In the genomic region with DNA sequence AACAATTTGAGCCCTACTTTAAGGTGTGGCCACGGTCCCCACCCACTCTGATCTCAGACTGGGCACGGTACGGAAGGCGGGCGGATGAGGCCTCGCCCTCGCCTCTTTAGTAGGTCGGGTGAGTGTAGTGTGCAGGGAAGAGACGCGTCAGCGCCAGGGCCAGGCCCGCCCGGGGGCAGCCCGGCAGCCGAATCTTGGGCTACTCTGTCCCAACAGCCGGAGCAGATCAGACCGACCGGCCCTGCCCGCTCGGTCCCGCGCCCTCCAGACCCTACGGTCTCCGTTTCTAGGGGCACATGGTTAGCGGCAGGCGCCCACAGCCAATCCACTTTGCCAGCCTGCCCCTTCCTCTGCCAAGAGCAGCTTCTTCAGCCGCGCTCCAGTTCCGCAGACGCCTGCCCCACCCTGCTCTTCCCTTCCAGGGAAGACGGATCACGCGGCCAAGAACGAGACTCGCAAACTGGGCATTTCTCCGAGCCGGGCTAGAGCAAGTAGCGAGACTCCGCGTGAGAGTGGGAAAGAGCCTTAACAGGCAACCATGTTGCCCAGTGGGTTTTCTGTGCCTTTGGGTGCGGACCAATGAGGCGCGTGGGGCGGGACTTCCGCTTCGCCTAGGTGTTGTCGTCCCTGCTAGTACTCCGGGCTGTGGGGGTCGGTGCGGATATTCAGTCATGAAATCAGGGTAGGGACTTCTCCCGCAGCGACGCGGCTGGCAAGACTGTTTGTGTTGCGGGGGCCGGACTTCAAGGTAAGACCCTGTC, we compare ENCODE assay signal across 8 cellular contexts. TPM values are rescaled to one million over a fixed set of nuclear protein-coding genes. Genes with fewer than 3 reads are reported as not detected.
DNase-seq lines count a peak whose midpoint lies in the region; ATAC-seq, FAIRE-seq and TF ChIP-seq lines count a peak whose summit lies in the region.

A gene with protein sequence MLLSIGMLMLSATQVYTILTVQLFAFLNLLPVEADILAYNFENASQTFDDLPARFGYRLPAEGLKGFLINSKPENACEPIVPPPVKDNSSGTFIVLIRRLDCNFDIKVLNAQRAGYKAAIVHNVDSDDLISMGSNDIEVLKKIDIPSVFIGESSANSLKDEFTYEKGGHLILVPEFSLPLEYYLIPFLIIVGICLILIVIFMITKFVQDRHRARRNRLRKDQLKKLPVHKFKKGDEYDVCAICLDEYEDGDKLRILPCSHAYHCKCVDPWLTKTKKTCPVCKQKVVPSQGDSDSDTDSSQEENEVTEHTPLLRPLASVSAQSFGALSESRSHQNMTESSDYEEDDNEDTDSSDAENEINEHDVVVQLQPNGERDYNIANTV (plus strand): TSS at position 610 of the 761 bp plus-strand sequence. CDS start 32,812 bp downstream, outside the sequence.

- peak; percentile 89 for ATAC-seq in GM21423 (IDR thresholded peaks at IDR 0.05; ENCODE audit: unreplicated experiment)
- peak; percentile 96 for ATAC-seq in activated CD8-positive, alpha-beta memory T cell treated with anti-CD3 and anti-CD28 coated beads, Interleukin-2, amount 10 ng/mL, durations not matched to agents 7 days and 5 days

- H3K4me1 Mint-ChIP-seq in Calu3 (ENCODE audit: low read depth, unreplicated experiment) = peaks cover 55% of the 10 kb centered on the region
- H3K4me1 Mint-ChIP-seq in activated CD8-positive, alpha-beta memory T cell treated with anti-CD3 and anti-CD28 coated beads, Interleukin-2, amount 10 ng/mL, durations not matched to agents 7 days and 5 days = peaks cover 47% of the 10 kb centered on the region

- H2BK15ac ChIP-seq in H1 (ENCODE audit: low read length) (peak within 1 kb of the TSS; percentile 95; the same call in 1 of the 2 replicates), mesenchymal stem cell (ENCODE audit: low read depth, poor library complexity, severe bottlenecking) (peak within 1 kb of the TSS; percentile 98)

- peak within 1 kb of the TSS; percentile 99 for H3K27ac Mint-ChIP-seq in Calu3 (ENCODE audit: unreplicated experiment)
- peak within 1 kb of the TSS; percentile 100 for H3K27ac Mint-ChIP-seq in activated CD8-positive, alpha-beta memory T cell treated with anti-CD3 and anti-CD28 coated beads, Interleukin-2, amount 10 ng/mL, durations not matched to agents 7 days and 5 days

- H3K9ac ChIP-seq in HUES48 (ENCODE audit: low read depth, low read length) (peak within 1 kb of the TSS; percentile 82), NT2/D1 (ENCODE audit: insufficient read length, low read depth) (peak within 1 kb of the TSS; percentile 93), H1 (replicated peaks in 1 of 4; ENCODE audit: extremely low read depth in 1 of 4, low read depth in 3 of 4, low read length in 3 of 4) (peak within 1 kb of the TSS; percentile 58 to 91 (median 74)), mesenchymal stem cell (ENCODE audit: low read length) (peak within 1 kb of the TSS; percentile 97)

- BruUV-seq in Calu3 (replicated peaks; lab: Mats Ljungman, UMichigan) = no TSS peak

- intact Hi-C loops in Calu3 (cut with micrococcal nuclease; ENCODE audit: unreplicated experiment) = no loop called here

- no peak for TF ChIP-seq RAD21 in H1 (IDR thresholded peaks at IDR 0.05 in 1 of 2, conservative IDR thresholded peaks at IDR 0.05 in 1 of 2; ENCODE audit: low read depth in 2 of 2, low read length in 2 of 2)

- DNase-seq in Calu3 (peak; percentile 98), NT2/D1 (ENCODE audit: low read depth, low spot score) (peak; percentile 83), H1 (ENCODE audit: low read depth in 1 of 2, low spot score in 2 of 2) (peak; percentile 36 to 94), mesenchymal stem cell (peak; percentile 96)
- peak; percentile 96 for DNase-seq in activated CD8-positive, alpha-beta memory T cell treated with anti-CD3 and anti-CD28 coated beads, Interleukin-2, amount 10 ng/mL, durations not matched to agents 7 days and 5 days
- DNase-seq in stimulated activated CD8-positive, alpha-beta memory T cell treated with anti-CD3 and anti-CD28 coated beads, Interleukin-12 subunit alpha, Interleukin-12 subunit beta, amount 100 ng/mL, for 24 hours (ENCODE audit: extremely low read depth) = peak; percentile 89

- WGBS in H1 (ENCODE audit: extremely low coverage in 1 of 2, insufficient coverage in 1 of 2, insufficient read length in 1 of 2, insufficient replicate concordance in 2 of 2, low coverage in 1 of 2, low lambda C conversion rate in 2 of 2, missing lambda C conversion rate in 1 of 2), 2 experiments = 2% methylated on average over 53 of the region's 56 CpGs; no CpG with 5 or more reads in 1 of the 2 experiments
- under 1% methylated on average over 56 of the region's 56 CpGs for WGBS in mesenchymal stem cell

- H3K23ac ChIP-seq in H1 (ENCODE audit: insufficient read length) (no peak within 1 kb of the TSS), mesenchymal stem cell (ENCODE audit: low read length in 2 of 2) (no peak within 1 kb of the TSS)

- peaks cover 0 to 2% of the 10 kb centered on the region in 2 experiments for H4K20me1 ChIP-seq in H1 (replicated peaks in 1 of 2; ENCODE audit: control insufficient read depth in 1 of 2, insufficient read depth in 2 of 2, low read length in 2 of 2)

- H3K4ac ChIP-seq in H1 (replicated peaks; ENCODE audit: insufficient read length, low read depth, low read length) = peak within 1 kb of the TSS; percentile 81
- peak within 1 kb of the TSS; percentile 81 to 91 for H3K4ac ChIP-seq in mesenchymal stem cell (ENCODE audit: low read depth in 1 of 2, low read length in 2 of 2)

- H2AK5ac ChIP-seq in H1 (ENCODE audit: low read depth, low read length) (no peak within 1 kb of the TSS; the same call in 1 of the 2 replicates), mesenchymal stem cell (ENCODE audit: low read length, severe bottlenecking) (no peak within 1 kb of the TSS)

- H2BK120ac ChIP-seq in H1 (replicated peaks; ENCODE audit: low read depth, low read length) (no peak within 1 kb of the TSS), mesenchymal stem cell (ENCODE audit: low read depth, low read length) (peak within 1 kb of the TSS; percentile 92)

- POLR2A ChIA-PET in H1 (lab: Charles Lee; ENCODE audit: partially characterized antibody) = interaction anchor here (0.5 to 1.9 kb wide), 9 partner anchors 11 to 155 kb away, joined by 3 to 7 read pairs (median 3); a partner anchor contains a TSS

- no peaks in the 10 kb centered on the region for H3K36me3 ChIP-seq in HUES48 (ENCODE audit: control insufficient read depth, insufficient read depth, low read length)
- no peaks in the 10 kb centered on the region for H3K36me3 ChIP-seq in NT2/D1 (ENCODE audit: insufficient read depth, insufficient read length, low read length)
- no peaks in the 10 kb centered on the region for H3K36me3 ChIP-seq in H1 (ENCODE audit: control insufficient read depth in 2 of 4, insufficient read depth in 4 of 4, low read length in 3 of 4)
- H3K36me3 ChIP-seq in mesenchymal stem cell (ENCODE audit: control insufficient read depth in 1 of 2, insufficient read depth in 2 of 2, low read depth in 1 of 2, low read length in 2 of 2) = no peaks in the 10 kb centered on the region

- H3K79me2 ChIP-seq in H1 (ENCODE audit: control insufficient read depth in 1 of 2, insufficient read depth in 2 of 2, low read length in 2 of 2) = peaks cover 0 to 38% of the 10 kb centered on the region in 2 experiments; a peak in 3 of 4 replicates

- peak within 1 kb of the TSS; percentile 57 for H3K56ac ChIP-seq in H1 (replicated peaks; ENCODE audit: insufficient read length, low read depth, low read length)

- peak within 1 kb of the TSS; percentile 92 for H4K5ac ChIP-seq in H1 (ENCODE audit: insufficient read length, low read depth, low read length)

- no peak within 1 kb of the TSS for H3K14ac ChIP-seq in H1 (ENCODE audit: insufficient read length)
- H3K14ac ChIP-seq in mesenchymal stem cell (ENCODE audit: low read length in 2 of 2) = peak within 1 kb of the TSS; percentile 6 to 69

- H3K4me3 ChIP-seq in HUES48 (ENCODE audit: low read depth, low read length) (peak within 1 kb of the TSS; percentile 83), NT2/D1 (ENCODE audit: insufficient read length, low read depth) (peak within 1 kb of the TSS; percentile 69), H1 (ENCODE audit: extremely low read depth in 1 of 4, insufficient read depth in 2 of 4, low read depth in 3 of 4, low read length in 4 of 4) (peak within 1 kb of the TSS; percentile 88 to 95 (median 91)), mesenchymal stem cell (ENCODE audit: insufficient read depth in 1 of 2, low read depth in 1 of 2, low read length in 2 of 2) (peak within 1 kb of the TSS; percentile 85 to 94)

- peak; percentile 13 to 67 for TF ChIP-seq POLR2A in H1 (IDR thresholded peaks at IDR 0.05; ENCODE audit: control extremely low read depth in 1 of 2, low read depth in 2 of 2, low read length in 2 of 2)

- H3K18ac ChIP-seq in H1 (ENCODE audit: extremely low read depth, low read length) (peak within 1 kb of the TSS; percentile 96), mesenchymal stem cell (ENCODE audit: low read depth in 1 of 2, low read length in 2 of 2) (peak within 1 kb of the TSS; percentile 93 to 98)

- TF ChIP-seq CTCF in Calu3 (IDR thresholded peaks at IDR 0.05; ENCODE audit: unreplicated experiment) = no peak
- no peak for TF ChIP-seq CTCF in H1 (IDR thresholded peaks at IDR 0.05; ENCODE audit: control extremely low read depth in 1 of 3, insufficient read depth in 1 of 3, low read depth in 1 of 3, low read length in 3 of 3)

- H3K4me2 ChIP-seq in H1 (ENCODE audit: insufficient read depth in 1 of 2, low read depth in 2 of 2, low read length in 2 of 2) (peak within 1 kb of the TSS; percentile 93 to 94), mesenchymal stem cell (ENCODE audit: low read length, poor library complexity, severe bottlenecking) (peak within 1 kb of the TSS; percentile 91)

- H2BK12ac ChIP-seq in H1 (ENCODE audit: low read depth, low read length) (peak within 1 kb of the TSS; percentile 2; the same call in 1 of the 2 replicates), mesenchymal stem cell (ENCODE audit: low read length in 2 of 2) (peak within 1 kb of the TSS; percentile 73 to 84)

- H3K9me3 Mint-ChIP-seq in Calu3 (ENCODE audit: low read depth, unreplicated experiment) = no peaks in the 10 kb centered on the region
- H3K9me3 Mint-ChIP-seq in activated CD8-positive, alpha-beta memory T cell treated with anti-CD3 and anti-CD28 coated beads, Interleukin-2, amount 10 ng/mL, durations not matched to agents 7 days and 5 days (ENCODE audit: low read depth) = no peaks in the 10 kb centered on the region

- H3K4me3 Mint-ChIP-seq in Calu3 (ENCODE audit: low read depth, unreplicated experiment) = peak within 1 kb of the TSS; percentile 93
- peak within 1 kb of the TSS; percentile 94 for H3K4me3 Mint-ChIP-seq in activated CD8-positive, alpha-beta memory T cell treated with anti-CD3 and anti-CD28 coated beads, Interleukin-2, amount 10 ng/mL, durations not matched to agents 7 days and 5 days

- H2AFZ ChIP-seq in H1 (ENCODE audit: low read length) (peak within 1 kb of the TSS; percentile 99; the same call in 1 of the 2 replicates), mesenchymal stem cell (ENCODE audit: low read depth, low read length) (peak within 1 kb of the TSS; percentile 98)

- CTCF ChIA-PET in Calu3 (lab: Charles Lee) = interaction anchor here (0.6 to 1.1 kb wide), 3 partner anchors 8 to 303 kb away, joined by 3 to 4 read pairs (median 3); no protein-coding TSS in a partner anchor
- CTCF ChIA-PET in activated CD8-positive, alpha-beta memory T cell treated with anti-CD3 and anti-CD28 coated beads, Interleukin-2, amount 10 ng/mL, durations not matched to agents 7 days and 5 days (lab: Charles Lee) = no interaction called here
- CTCF ChIA-PET in H1 (lab: Charles Lee; ENCODE audit: partially characterized antibody) = interaction anchor here (0.6 to 2.0 kb wide), 3 partner anchors 13 to 280 kb away, joined by 3 to 10 read pairs (median 3); no protein-coding TSS in a partner anchor

- TF ChIP-seq EP300 in H1 (IDR thresholded peaks at IDR 0.05; ENCODE audit: borderline replicate concordance in 1 of 2, low read depth in 2 of 2, low read length in 2 of 2) = no peak

- H2BK5ac ChIP-seq in H1 (ENCODE audit: low read depth, low read length) (peak within 1 kb of the TSS; percentile 92), mesenchymal stem cell (ENCODE audit: low read depth, low read length, poor library complexity, severe bottlenecking) (peak within 1 kb of the TSS; percentile 92)

- H3K9me3 ChIP-seq in HUES48 (ENCODE audit: control insufficient read depth, insufficient read depth, low read length) = no peaks in the 10 kb centered on the region
- H3K9me3 ChIP-seq in NT2/D1 (ENCODE audit: insufficient read depth, low read length) = no peaks in the 10 kb centered on the region
- no peaks in the 10 kb centered on the region for H3K9me3 ChIP-seq in H1 (ENCODE audit: insufficient read depth in 2 of 2, low read depth in 1 of 2, low read length in 1 of 2)
- H3K9me3 ChIP-seq in mesenchymal stem cell (ENCODE audit: control insufficient read depth, low read length) = no peaks in the 10 kb centered on the region

- FAIRE-seq in H1 (lab: Jason Lieb, UNC) = no peak

- H3K4me1 ChIP-seq in HUES48 (ENCODE audit: control insufficient read depth, insufficient read depth, low read length) = peaks cover 22% of the 10 kb centered on the region
- no peaks in the 10 kb centered on the region for H3K4me1 ChIP-seq in NT2/D1 (ENCODE audit: insufficient read depth, insufficient read length)
- H3K4me1 ChIP-seq in H1 (replicated peaks in 1 of 4; ENCODE audit: control insufficient read depth in 3 of 4, insufficient read depth in 4 of 4, low read length in 3 of 4) = peaks cover 0 to 7% (median 3%) of the 10 kb centered on the region in 4 experiments; a peak in 4 of 7 replicates
- H3K4me1 ChIP-seq in mesenchymal stem cell (ENCODE audit: control insufficient read depth, insufficient read depth, low read depth, low read length) = peaks cover 5% of the 10 kb centered on the region

- H3K27me3 Mint-ChIP-seq in Calu3 (ENCODE audit: unreplicated experiment) = no peaks in the 10 kb centered on the region
- H3K27me3 Mint-ChIP-seq in activated CD8-positive, alpha-beta memory T cell treated with anti-CD3 and anti-CD28 coated beads, Interleukin-2, amount 10 ng/mL, durations not matched to agents 7 days and 5 days = no peaks in the 10 kb centered on the region

- H4K91ac ChIP-seq in H1 (replicated peaks; ENCODE audit: insufficient read length, low read length) = peak within 1 kb of the TSS; percentile 56
- H4K91ac ChIP-seq in mesenchymal stem cell (ENCODE audit: low read length) = peak within 1 kb of the TSS; percentile 98

- peak within 1 kb of the TSS; percentile 74 for H4K8ac ChIP-seq in H1 (ENCODE audit: extremely low read depth, insufficient read depth, low read length)
- H4K8ac ChIP-seq in mesenchymal stem cell (ENCODE audit: low read length) = peak within 1 kb of the TSS; percentile 99

- H3K27ac ChIP-seq in HUES48 (ENCODE audit: low read depth, low read length) (peak within 1 kb of the TSS; percentile 96), H1 (ENCODE audit: low read depth, low read length) (peak within 1 kb of the TSS; percentile 89), mesenchymal stem cell (ENCODE audit: low read length, poor library complexity, severe bottlenecking) (peak within 1 kb of the TSS; percentile 96)

- peaks cover 35% of the 10 kb centered on the region for H3K36me3 Mint-ChIP-seq in Calu3 (ENCODE audit: insufficient read depth, unreplicated experiment)
- H3K36me3 Mint-ChIP-seq in activated CD8-positive, alpha-beta memory T cell treated with anti-CD3 and anti-CD28 coated beads, Interleukin-2, amount 10 ng/mL, durations not matched to agents 7 days and 5 days = peaks cover 14% of the 10 kb centered on the region

- H3K79me1 ChIP-seq in H1 (ENCODE audit: low read depth, low read length) = no peaks in the 10 kb centered on the region; the same call in 1 of the 2 replicates
- H3K79me1 ChIP-seq in mesenchymal stem cell (replicated peaks; ENCODE audit: low read length, poor library complexity, severe bottlenecking) = no peaks in the 10 kb centered on the region

- peaks cover 7% of the 10 kb centered on the region for H3K23me2 ChIP-seq in H1 (ENCODE audit: low read depth, low read length)

- no peaks in the 10 kb centered on the region for H3K27me3 ChIP-seq in HUES48 (ENCODE audit: control insufficient read depth, insufficient read depth, low read length)
- H3K27me3 ChIP-seq in NT2/D1 (ENCODE audit: insufficient read depth, insufficient read length) = no peaks in the 10 kb centered on the region
- no peaks in the 10 kb centered on the region for H3K27me3 ChIP-seq in H1 (replicated peaks in 1 of 4; ENCODE audit: control insufficient read depth in 3 of 4, extremely low read depth in 1 of 4, insufficient read depth in 3 of 4, low read length in 3 of 4)
- no peaks in the 10 kb centered on the region for H3K27me3 ChIP-seq in mesenchymal stem cell (ENCODE audit: control insufficient read depth in 1 of 2, insufficient read depth in 1 of 2, low read length in 2 of 2)

- H2BK20ac ChIP-seq in H1 (ENCODE audit: low read length) = 0 out of 2 replicates have a peak within 1 kb of the TSS, but pooled peaks have one; percentile 55

RNA-seq across cellular contexts. Expression of the gene that starts here (rescaled TPM):
- 101 and 108 TPM in 2 replicates for total RNA-seq in Calu3 (2022)
- total RNA-seq in activated CD8-positive, alpha-beta memory T cell treated with anti-CD3 and anti-CD28 coated beads, Interleukin-2, amount 10 ng/mL, durations not matched to agents 7 days and 5 days = 10 to 100 TPM; 29.6 to 39.7 TPM
- 35.4 and 37.1 TPM in 2 replicates for total RNA-seq in H1 (2021; fragmentation: NEBNext Ultra II Directional; extraction: Animal tissue kit (Norgen Biotek cat#: 25700))
- 13.5 and 19.4 TPM in 2 replicates for polyA plus RNA-seq in H1 (2011; rRNA removed)
- 23.5 TPM for polyA plus RNA-seq in H1 (2011; cell fraction: cytosol; rRNA removed)
- 13.4 TPM for polyA plus RNA-seq in H1 (2011; cell fraction: nucleus; rRNA removed)
- polyA plus RNA-seq in H1 (2012, experiment 1 of 2) = 19.9 to 33.6 TPM (median 26.5 TPM) in 4 replicates
- 3.2 TPM for polyA plus RNA-seq in H1 (2012, experiment 2 of 2)
- polyA plus RNA-seq in H1 (2013, experiment 1 of 2) = 54.4 TPM
- 69.1 TPM for polyA plus RNA-seq in H1 (2013, experiment 2 of 2)
- polyA minus RNA-seq in H1 (2011; rRNA and poly(A)+ RNA removed) = 46.1 and 50.6 TPM in 2 replicates
- polyA minus RNA-seq in H1 (2011; cell fraction: cytosol; rRNA and poly(A)+ RNA removed) = 29.1 TPM
- polyA minus RNA-seq in H1 (2011; cell fraction: nucleus; rRNA and poly(A)+ RNA removed) = 78.4 TPM
- polyA plus RNA-seq in mesenchymal stem cell (2013, experiment 1 of 2) = 80.8 TPM
- 80.6 TPM for polyA plus RNA-seq in mesenchymal stem cell (2013, experiment 2 of 2)

Comparison
In these comparisons a context has a peak if more than half of its experiments do, and no peak if none do; other contexts are left out.
1. Peak in every context shown above with its lines: DNase-seq, ATAC-seq, H3K4me3 ChIP-seq and H3K27ac ChIP-seq.